18 cellular contexts compared by ENCODE assay signal in genomic region chr10:93296151-93296550, GRCh38.
A peak's percentile ranks its signal among the peaks of the same experiment; 100 is the strongest.
DNase-seq lines count a peak whose midpoint lies in the region; ATAC-seq, FAIRE-seq and TF ChIP-seq lines count a peak whose summit lies in the region.
"Had no signal": no experiment of that assay in that cellular context is flagged by ENCODE, and none has a peak within 500 bp of the region (broad histone marks: within the 10 kb centered on the region; RNA-seq: fewer than 3 reads in every experiment).

No MANE protein-coding gene starts in this region.

- no peak for TF ChIP-seq RAD21 in H1 (IDR thresholded peaks at IDR 0.05 in 1 of 2, conservative IDR thresholded peaks at IDR 0.05 in 1 of 2; ENCODE audit: low read depth in 2 of 2, low read length in 2 of 2)

- H3K36me3 ChIP-seq in Panc1 (ENCODE audit: control insufficient read depth, insufficient read depth, low read length) (no peaks in the 10 kb centered on the region), H1 (ENCODE audit: control insufficient read depth in 2 of 4, insufficient read depth in 4 of 4, low read length in 3 of 4) (no peaks in the 10 kb centered on the region), neuronal stem cell (replicated peaks in 1 of 2; ENCODE audit: control insufficient read depth in 2 of 2, insufficient read depth in 2 of 2, low read length in 2 of 2) (no peaks in the 10 kb centered on the region), tibial artery (no peaks in the 10 kb centered on the region)

- H4K5ac ChIP-seq in H1 (ENCODE audit: insufficient read length, low read depth, low read length), result no peak overlapping the region

- H3K4me1 ChIP-seq in Panc1 (ENCODE audit: control insufficient read depth, insufficient read depth, low read length), result no peaks in the 10 kb centered on the region
- peaks cover 0 to 15% (median 0%) of the 10 kb centered on the region in 4 experiments; a peak in 3 of 7 replicates for H3K4me1 ChIP-seq in H1 (replicated peaks in 1 of 4; ENCODE audit: control insufficient read depth in 3 of 4, insufficient read depth in 4 of 4, low read length in 3 of 4)
- peaks cover 0 to 3% of the 10 kb centered on the region in 2 donors for H3K4me1 ChIP-seq in neuronal stem cell (ENCODE audit: control insufficient read depth in 2 of 2, insufficient read depth in 1 of 2, low read depth in 1 of 2, low read length in 2 of 2)
- no peaks in the 10 kb centered on the region for H3K4me1 ChIP-seq in tibial artery

- H4K91ac ChIP-seq in H1 (replicated peaks; ENCODE audit: insufficient read length, low read length) (peak overlapping the region; percentile 46), neuronal stem cell (ENCODE audit: low read depth, low read length, poor library complexity) (no peak overlapping the region)

- H2AFZ ChIP-seq in H1 (ENCODE audit: low read length) (no peak overlapping the region), neuronal stem cell (ENCODE audit: low read length) (no peak overlapping the region)
- H2AFZ ChIP-seq: GM23338 had no signal

- H3K4me2 ChIP-seq in H1 (ENCODE audit: insufficient read depth in 1 of 2, low read depth in 2 of 2, low read length in 2 of 2), result no peak overlapping the region
- H3K4me2 ChIP-seq in neuronal stem cell (ENCODE audit: insufficient read depth, low read length, poor library complexity, severe bottlenecking), result no peak overlapping the region
- H3K4me2 ChIP-seq: GM23338 had no signal

- no peak overlapping the region for H3K4ac ChIP-seq in H1 (replicated peaks; ENCODE audit: insufficient read length, low read depth, low read length)
- no peak overlapping the region for H3K4ac ChIP-seq in neuronal stem cell (ENCODE audit: low read length)

- H3K23ac ChIP-seq in H1 (ENCODE audit: insufficient read length) (no peak overlapping the region), neuronal stem cell (ENCODE audit: low read depth, low read length, poor library complexity) (no peak overlapping the region)

- H2BK120ac ChIP-seq in H1 (replicated peaks; ENCODE audit: low read depth, low read length) (no peak overlapping the region), neuronal stem cell (ENCODE audit: low read depth, low read length) (no peak overlapping the region)

- H3K27ac ChIP-seq in Panc1 (ENCODE audit: low read length) (no peak overlapping the region), H1 (ENCODE audit: low read depth, low read length) (no peak overlapping the region), neuronal stem cell (replicated peaks; ENCODE audit: low read length) (no peak overlapping the region), tibial artery (no peak overlapping the region)

- H2BK5ac ChIP-seq in H1 (ENCODE audit: low read depth, low read length) (no peak overlapping the region), neuronal stem cell (ENCODE audit: low read length) (no peak overlapping the region)

- H3K79me1 ChIP-seq in H1 (ENCODE audit: low read depth, low read length), result no peaks in the 10 kb centered on the region
- H3K79me1 ChIP-seq in neuronal stem cell (ENCODE audit: low read depth, low read length), result no peaks in the 10 kb centered on the region

- H3K79me2 ChIP-seq in H1 (ENCODE audit: control insufficient read depth in 1 of 2, insufficient read depth in 2 of 2, low read length in 2 of 2), result no peaks in the 10 kb centered on the region

- DNase-seq in Panc1 (ENCODE audit: low read depth, low spot score) (no peak), H1 (ENCODE audit: low read depth in 1 of 2, low spot score in 2 of 2) (no peak), neuronal stem cell (ENCODE audit: low spot score) (no peak), NOMO-1 (lab: John Stamatoyannopoulos, UW; ENCODE audit: unreplicated experiment in 2 of 2) (no peak), tibial artery (no peak)
- DNase-seq: C1 segment of cervical spinal cord; Calu3; CD4-positive, alpha-beta memory T cell; COR-L47; DMS53; DMS79 treated with DMSO at 0.1 percent for 48 hours; GF-D8; HCEC 1CT had no signal

- no peaks in the 10 kb centered on the region for H3K9me3 ChIP-seq in Panc1 (ENCODE audit: control insufficient read depth, insufficient read depth, low read depth, low read length)
- no peaks in the 10 kb centered on the region for H3K9me3 ChIP-seq in H1 (ENCODE audit: insufficient read depth in 2 of 2, low read depth in 1 of 2, low read length in 1 of 2)
- no peaks in the 10 kb centered on the region for H3K9me3 ChIP-seq in neuronal stem cell (replicated peaks in 1 of 2; ENCODE audit: control insufficient read depth in 2 of 2, insufficient read depth in 1 of 2, low read depth in 1 of 2, low read length in 2 of 2)
- no peaks in the 10 kb centered on the region for H3K9me3 ChIP-seq in tibial artery

- in situ Hi-C loops in Panc1 (cut with HindIII; ENCODE audit: low pct_unique_long_range_greater_than_20kb, low sequenced_read_pairs), result no loop called here

- H4K20me1 ChIP-seq in H1 (replicated peaks in 1 of 2; ENCODE audit: control insufficient read depth in 1 of 2, insufficient read depth in 2 of 2, low read length in 2 of 2), result no peaks in the 10 kb centered on the region

- 94% methylated on average over 4 of the region's 4 CpGs; no CpG with 5 or more reads in 1 of the 2 experiments for WGBS in H1 (ENCODE audit: extremely low coverage in 1 of 2, insufficient coverage in 1 of 2, insufficient read length in 1 of 2, insufficient replicate concordance in 2 of 2, low coverage in 1 of 2, low lambda C conversion rate in 2 of 2, missing lambda C conversion rate in 1 of 2), 2 experiments
- WGBS in neuronal stem cell (ENCODE audit: extremely low coverage in 2 of 2, insufficient read length in 2 of 2, insufficient replicate concordance in 1 of 2), 2 donors, result no CpG with 5 or more reads among the region's 4 CpGs

- no TSS peak for BruUV-seq in Panc1 (replicated peaks; lab: Mats Ljungman, UMichigan)

- H3K9ac ChIP-seq in H1 (replicated peaks in 1 of 4; ENCODE audit: extremely low read depth in 1 of 4, low read depth in 3 of 4, low read length in 3 of 4) (no peak overlapping the region), neuronal stem cell (ENCODE audit: low read depth, low read length, poor library complexity) (peak overlapping the region; percentile 13)

- H2BK12ac ChIP-seq in H1 (ENCODE audit: low read depth, low read length) (no peak overlapping the region), neuronal stem cell (ENCODE audit: low read length) (no peak overlapping the region)

- intact Hi-C loops in Panc1 (cut with micrococcal nuclease; ENCODE audit: unreplicated experiment) (no loop called here), tibial artery (cut with DNase I; ENCODE audit: low total_unique reads) (loop anchor here (10.0 kb wide), 1 partner anchor 181 kb away; no protein-coding TSS in a partner anchor)

- peak overlapping the region; percentile 72; the same call in 1 of the 2 replicates for H2BK20ac ChIP-seq in H1 (ENCODE audit: low read length)

- TF ChIP-seq CTCF in Panc1 (IDR thresholded peaks at IDR 0.05), result no peak
- TF ChIP-seq CTCF in H1 (IDR thresholded peaks at IDR 0.05; ENCODE audit: control extremely low read depth in 1 of 3, insufficient read depth in 1 of 3, low read depth in 1 of 3, low read length in 3 of 3), result no peak
- no peak for TF ChIP-seq CTCF in tibial artery (IDR thresholded peaks at IDR 0.05)

- peak overlapping the region; percentile 42; the same call in 1 of the 2 replicates for H2AK5ac ChIP-seq in H1 (ENCODE audit: low read depth, low read length)
- H2AK5ac ChIP-seq in neuronal stem cell (ENCODE audit: low read depth, low read length), result no peak overlapping the region

- H3K23me2 ChIP-seq in H1 (ENCODE audit: low read depth, low read length), result no peaks in the 10 kb centered on the region

- no peak for TF ChIP-seq POLR2A in H1 (IDR thresholded peaks at IDR 0.05; ENCODE audit: control extremely low read depth in 1 of 2, low read depth in 2 of 2, low read length in 2 of 2)

- H3K18ac ChIP-seq in H1 (ENCODE audit: extremely low read depth, low read length), result no peak overlapping the region
- H3K18ac ChIP-seq in neuronal stem cell (ENCODE audit: low read length), result no peak overlapping the region

- no peak overlapping the region for H4K8ac ChIP-seq in H1 (ENCODE audit: extremely low read depth, insufficient read depth, low read length)
- H4K8ac ChIP-seq in neuronal stem cell (ENCODE audit: low read depth, low read length), result no peak overlapping the region

- H3K56ac ChIP-seq in H1 (replicated peaks; ENCODE audit: insufficient read length, low read depth, low read length), result no peak overlapping the region

- no peak overlapping the region for H3K14ac ChIP-seq in H1 (ENCODE audit: insufficient read length)
- H3K14ac ChIP-seq in neuronal stem cell (ENCODE audit: low read length), result no peak overlapping the region

- H2BK15ac ChIP-seq in H1 (ENCODE audit: low read length) (no peak overlapping the region), neuronal stem cell (ENCODE audit: low read length) (no peak overlapping the region)

- FAIRE-seq in H1 (lab: Jason Lieb, UNC), result no peak
- FAIRE-seq: GM12891, GM18507, H54 had no signal

- H3K27me3 ChIP-seq in Panc1 (ENCODE audit: control insufficient read depth, insufficient read depth, low read length), result no peaks in the 10 kb centered on the region
- no peaks in the 10 kb centered on the region for H3K27me3 ChIP-seq in H1 (replicated peaks in 1 of 4; ENCODE audit: control insufficient read depth in 3 of 4, extremely low read depth in 1 of 4, insufficient read depth in 3 of 4, low read length in 3 of 4)
- no peaks in the 10 kb centered on the region for H3K27me3 ChIP-seq in neuronal stem cell (ENCODE audit: control insufficient read depth in 3 of 3, insufficient read depth in 3 of 3, low read depth in 1 of 3, low read length in 3 of 3)
- no peaks in the 10 kb centered on the region for H3K27me3 ChIP-seq in tibial artery

- no peak overlapping the region for H3K4me3 ChIP-seq in Panc1 (ENCODE audit: low read depth in 2 of 2, low read length in 2 of 2)
- H3K4me3 ChIP-seq in H1 (ENCODE audit: extremely low read depth in 1 of 4, insufficient read depth in 2 of 4, low read depth in 3 of 4, low read length in 4 of 4), result no peak overlapping the region
- H3K4me3 ChIP-seq in neuronal stem cell (ENCODE audit: low read length in 2 of 2), result no peak overlapping the region
- no peak overlapping the region for H3K4me3 ChIP-seq in tibial artery
- H3K4me3 ChIP-seq: GM23338 had no signal

- CTCF ChIA-PET in Panc1 (lab: Charles Lee) (no interaction called here), H1 (lab: Charles Lee; ENCODE audit: partially characterized antibody) (interaction anchor here (1.1 to 1.9 kb wide), 4 partner anchors 8 to 216 kb away, joined by 3 to 8 read pairs (median 6); no protein-coding TSS in a partner anchor)

- POLR2A ChIA-PET in Panc1 (lab: Charles Lee), result no interaction called here
- POLR2A ChIA-PET in H1 (lab: Charles Lee; ENCODE audit: partially characterized antibody), result no interaction called here

- peak; percentile 23; the same call in 1 of the 2 replicates for ATAC-seq in Panc1
- no peak for ATAC-seq in GM19397 (IDR thresholded peaks at IDR 0.05; ENCODE audit: unreplicated experiment)
- ATAC-seq: GM23338 had no signal

- TF ChIP-seq EP300 in H1 (IDR thresholded peaks at IDR 0.05; ENCODE audit: borderline replicate concordance in 1 of 2, low read depth in 2 of 2, low read length in 2 of 2), result no peak

TF ChIP-seq in H1, 55 proteins besides CTCF, POLR2A, EP300 and RAD21:
- TF ChIP-seq BACH1 (IDR thresholded peaks at IDR 0.05; ENCODE audit: low read length), result no peak
